In genomic region chr11:134457411-134458007, GRCh38 we compare ENCODE assay signal across 2 cellular contexts. TPM values are rescaled to one million over a fixed set of nuclear protein-coding genes. Genes with fewer than 3 reads are reported as not detected.
"Had no signal": no experiment of that assay in that cellular context is flagged by ENCODE, and none has a peak within 500 bp of the region (broad histone marks: within the 10 kb centered on the region; RNA-seq: fewer than 3 reads in every experiment).

No MANE protein-coding gene starts in this region.

RNA-seq across cellular contexts. Expression of gene B3GAT1, which starts 45.5 kb away (rescaled TPM):
- total RNA-seq: lung microvascular endothelial cell, myocyte had no signal
